Comparison of ENCODE assay signal across 14 cellular contexts in genomic region chr7:117086788-117087187, GRCh38.
A peak's percentile ranks its signal among the peaks of the same experiment; 100 is the strongest.
DNase-seq lines count a peak whose midpoint lies in the region; ATAC-seq and TF ChIP-seq lines count a peak whose summit lies in the region.
"Had no signal": no experiment of that assay in that cellular context is flagged by ENCODE, and none has a peak within 500 bp of the region (broad histone marks: within the 10 kb centered on the region; RNA-seq: fewer than 3 reads in every experiment).

No MANE protein-coding gene starts in this region.

- peak in 3 of 4 donors; percentile 16 to 40 (median 36) for ATAC-seq in heart left ventricle
- ATAC-seq: HCT116 had no signal

- TF ChIP-seq CTCF in heart left ventricle (IDR thresholded peaks at IDR 0.05) (no peak), esophagus muscularis mucosa (IDR thresholded peaks at IDR 0.05) (no peak)

- no peaks in the 10 kb centered on the region for H3K27me3 ChIP-seq in heart left ventricle
- H3K27me3 ChIP-seq in esophagus muscularis mucosa, result no peaks in the 10 kb centered on the region

- no peaks in the 10 kb centered on the region for H3K36me3 ChIP-seq in heart left ventricle
- no peaks in the 10 kb centered on the region for H3K36me3 ChIP-seq in esophagus muscularis mucosa

- no peak overlapping the region for H3K4me3 ChIP-seq in heart left ventricle
- H3K4me3 ChIP-seq in esophagus muscularis mucosa, result no peak overlapping the region

- peaks cover 0 to 55% (median 19%) of the 10 kb centered on the region in 12 donors for H3K4me1 ChIP-seq in heart left ventricle
- H3K4me1 ChIP-seq in esophagus muscularis mucosa, result peaks cover 0 to 16% (median 7%) of the 10 kb centered on the region in 4 donors

- TF ChIP-seq POLR2A in heart left ventricle (IDR thresholded peaks at IDR 0.05), result no peak
- no peak for TF ChIP-seq POLR2A in esophagus muscularis mucosa (IDR thresholded peaks at IDR 0.05; ENCODE audit: low read depth)

- intact Hi-C loops in heart left ventricle (cut with DNase I) (no loop called here), cardiac septum (cut with DNase I) (no loop called here), esophagus muscularis mucosa (cut with DNase I) (no loop called here)

- no peak for TF ChIP-seq EP300 in esophagus muscularis mucosa (IDR thresholded peaks at IDR 0.05)

- 47 to 59% (median 50%) methylated on average over 3 of the region's 3 CpGs for WGBS in heart left ventricle, 4 donors
- 75% methylated on average over 3 of the region's 3 CpGs for WGBS in esophagus muscularis mucosa

- H3K27ac ChIP-seq in heart left ventricle (peak overlapping the region in 3 of 12 donors; percentile 20 to 39 (median 36)), esophagus muscularis mucosa (replicated peaks in 1 of 4) (no peak overlapping the region)

- DNase-seq in heart left ventricle (no peak), cardiac septum (ENCODE audit: low spot score) (no peak), LHCN-M2 (ENCODE audit: low read depth) (peak; percentile 11), amniotic epithelial cell (ENCODE audit: low read depth) (peak; percentile 51), esophagus muscularis mucosa (ENCODE audit: extremely low spot score) (no peak)
- DNase-seq in stimulated activated CD8-positive, alpha-beta memory T cell treated with anti-CD3 and anti-CD28 coated beads, Interleukin-4, amount 100 ng/mL, for 48 hours, result peak; percentile 30
- no peak for DNase-seq in activated CD8-positive, alpha-beta memory T cell treated with anti-CD3 and anti-CD28 coated beads for 24 hours
- DNase-seq in activated effector memory CD4-positive, alpha-beta T cell treated with anti-CD3 and anti-CD28 coated beads, Interleukin-2, amount 50 U/mL, for 16 hours, result no peak
- DNase-seq: activated CD4-positive, alpha-beta T cell treated with anti-CD3 and anti-CD28 coated beads, Interleukin-2, amount 50 U/mL, for 1 hour; activated naive CD4-positive, alpha-beta T cell treated with anti-CD3 and anti-CD28 coated beads, Interleukin-2, amount 50 U/mL, for 16 hours; dermis blood vessel endothelial cell; KBM-7; midbrain had no signal

- H3K9me3 ChIP-seq in heart left ventricle, result no peaks in the 10 kb centered on the region
- H3K9me3 ChIP-seq in esophagus muscularis mucosa, result no peaks in the 10 kb centered on the region

Comparison
In these comparisons a context has a peak if more than half of its experiments do, and no peak if none do; other contexts are left out.
1. DNase-seq: peak in LHCN-M2 (single experiment), amniotic epithelial cell (single experiment) and stimulated activated CD8-positive, alpha-beta memory T cell treated with anti-CD3 and anti-CD28 coated beads, Interleukin-4, amount 100 ng/mL, for 48 hours (single experiment); none in heart left ventricle (0 of 5), cardiac septum (single experiment), esophagus muscularis mucosa (single experiment), activated CD8-positive, alpha-beta memory T cell treated with anti-CD3 and anti-CD28 coated beads for 24 hours (single experiment) and activated effector memory CD4-positive, alpha-beta T cell treated with anti-CD3 and anti-CD28 coated beads, Interleukin-2, amount 50 U/mL, for 16 hours (single experiment).